In the genomic region with DNA sequence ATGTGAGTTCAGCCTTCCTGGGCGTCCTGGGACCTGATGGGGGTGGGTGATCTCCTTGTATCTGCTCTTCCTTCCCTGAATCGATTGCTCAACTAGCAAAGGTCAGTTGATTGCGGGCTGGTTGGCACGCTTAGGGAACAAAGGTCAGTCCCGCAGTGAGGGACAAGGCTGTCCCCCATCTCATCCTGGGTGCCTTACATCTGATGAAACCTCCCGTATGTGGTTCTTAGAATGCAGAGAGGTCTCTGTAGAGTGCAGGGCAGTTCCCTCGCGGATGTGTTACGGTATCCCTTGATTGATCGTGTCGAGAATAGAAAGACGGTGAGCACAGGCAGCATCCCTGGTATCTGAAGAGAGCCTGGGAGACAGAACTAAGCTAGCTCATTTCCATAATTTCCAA, we compare ENCODE assay signal across 10 cellular contexts. TPM values are rescaled to one million over a fixed set of nuclear protein-coding genes. Genes with fewer than 3 reads are reported as not detected.
DNase-seq lines count a peak whose midpoint lies in the region; ATAC-seq and TF ChIP-seq lines count a peak whose summit lies in the region.
"Had no signal": no experiment of that assay in that cellular context is flagged by ENCODE, and none has a peak within 500 bp of the region (broad histone marks: within the 10 kb centered on the region; RNA-seq: fewer than 3 reads in every experiment).

No MANE protein-coding gene starts in this region.

- ATAC-seq in effector memory CD8-positive, alpha-beta T cell (replicated peaks) = no peak

- no peak overlapping the region for H3K4me3 ChIP-seq in CD4-positive, alpha-beta memory T cell (ENCODE audit: low read length in 2 of 2)

- H3K4me1 Mint-ChIP-seq in CD4-positive, alpha-beta memory T cell = peaks cover 42 to 77% (median 56%) of the 10 kb centered on the region in 4 donors
- H3K4me1 Mint-ChIP-seq in effector memory CD8-positive, alpha-beta T cell (ENCODE audit: low read depth in 2 of 2) = peaks cover 42 to 43% of the 10 kb centered on the region in 2 donors
- peaks cover 60% of the 10 kb centered on the region for H3K4me1 Mint-ChIP-seq in progenitor cell of endocrine pancreas (ENCODE audit: low read depth)

- peaks cover 12 to 49% of the 10 kb centered on the region in 2 donors for H3K36me3 Mint-ChIP-seq in CD4-positive, alpha-beta memory T cell
- H3K36me3 Mint-ChIP-seq in effector memory CD8-positive, alpha-beta T cell (ENCODE audit: insufficient read depth) = peaks cover 69% of the 10 kb centered on the region
- peaks cover 9% of the 10 kb centered on the region for H3K36me3 Mint-ChIP-seq in progenitor cell of endocrine pancreas (ENCODE audit: insufficient read depth)

- DNase-seq in CD4-positive, alpha-beta memory T cell = no peak
- DNase-seq in HuH-7.5 (ENCODE audit: low spot score) (peak; percentile 65), progenitor cell of endocrine pancreas (ENCODE audit: low spot score, unreplicated experiment) (no peak), NOMO-1 treated with dmso at 0.1 percent for 144 hours (lab: John Stamatoyannopoulos, UW; ENCODE audit: unreplicated experiment) (no peak), anterior cingulate cortex (lab: John Stamatoyannopoulos, UW) (no peak), NCI-H2227 treated with DMSO at 0.1 percent for 48 hours (lab: John Stamatoyannopoulos, UW) (no peak)
- no peak for DNase-seq in effector memory CD8-positive, alpha-beta T cell
- DNase-seq: GDM1; NCI-H524 treated with DMSO at 0.1 percent for 48 hours; stimulated activated CD4-positive, alpha-beta T cell treated with anti-CD3 and anti-CD28 coated beads, Interleukin-2, amount 100 ng/mL, for 48 hours had no signal

- intact Hi-C loops in CD4-positive, alpha-beta memory T cell (cut with micrococcal nuclease) = no loop called here

- H3K27ac Mint-ChIP-seq in CD4-positive, alpha-beta memory T cell = peak overlapping the region; percentile 70 to 94 (median 88)
- peak overlapping the region; percentile 86 to 91 for H3K27ac Mint-ChIP-seq in effector memory CD8-positive, alpha-beta T cell
- peak overlapping the region; percentile 76 for H3K27ac Mint-ChIP-seq in progenitor cell of endocrine pancreas

- POLR2A ChIA-PET in CD4-positive, alpha-beta memory T cell (lab: Charles Lee; ENCODE audit: partially characterized antibody) = interaction anchor here (1.5 to 6.6 kb wide), 2 partner anchors 14 to 69 kb away, joined by 3 to 75 read pairs; no protein-coding TSS in a partner anchor

- TF ChIP-seq CTCF in progenitor cell of endocrine pancreas (IDR thresholded peaks at IDR 0.05; ENCODE audit: unreplicated experiment) = no peak

- no peaks in the 10 kb centered on the region for H3K27me3 ChIP-seq in CD4-positive, alpha-beta memory T cell (ENCODE audit: insufficient read depth, low read length)

- H3K9me3 ChIP-seq in CD4-positive, alpha-beta memory T cell (ENCODE audit: control insufficient read depth in 1 of 2, low read length in 2 of 2) = no peaks in the 10 kb centered on the region

- no peak overlapping the region for H3K4me3 Mint-ChIP-seq in CD4-positive, alpha-beta memory T cell
- H3K4me3 Mint-ChIP-seq in effector memory CD8-positive, alpha-beta T cell = no peak overlapping the region
- no peak overlapping the region for H3K4me3 Mint-ChIP-seq in progenitor cell of endocrine pancreas (ENCODE audit: low read depth)

- peaks cover 0 to 3% (median 0%) of the 10 kb centered on the region in 8 donors for H3K9me3 Mint-ChIP-seq in CD4-positive, alpha-beta memory T cell
- no peaks in the 10 kb centered on the region for H3K9me3 Mint-ChIP-seq in effector memory CD8-positive, alpha-beta T cell
- H3K9me3 Mint-ChIP-seq in progenitor cell of endocrine pancreas (ENCODE audit: low read depth) = no peaks in the 10 kb centered on the region

- H3K27ac ChIP-seq in CD4-positive, alpha-beta memory T cell (ENCODE audit: low read depth, low read length) = no peak overlapping the region

- H3K4me1 ChIP-seq in CD4-positive, alpha-beta memory T cell (ENCODE audit: insufficient read depth, low read length) = peaks cover 32% of the 10 kb centered on the region

- CTCF ChIA-PET in CD4-positive, alpha-beta memory T cell (lab: Charles Lee; ENCODE audit: partially characterized antibody) = interaction anchor here (1.2 to 12.4 kb wide), 5 partner anchors 10 to 230 kb away, joined by 4 to 434 read pairs (median 97); no protein-coding TSS in a partner anchor

- H3K27me3 Mint-ChIP-seq in CD4-positive, alpha-beta memory T cell = no peaks in the 10 kb centered on the region
- H3K27me3 Mint-ChIP-seq in effector memory CD8-positive, alpha-beta T cell = no peaks in the 10 kb centered on the region
- no peaks in the 10 kb centered on the region for H3K27me3 Mint-ChIP-seq in progenitor cell of endocrine pancreas

- H3K36me3 ChIP-seq in CD4-positive, alpha-beta memory T cell (ENCODE audit: insufficient read depth, low read length) = peaks cover under 1% of the 10 kb centered on the region

RNA-seq across cellular contexts. Expression of a gene that starts 56.4 kb away (rescaled TPM):
- 1 to 10 TPM in 1 of 2 experiments, under 1 TPM in 1; 0.61 to 1.1 TPM for total RNA-seq in CD4-positive, alpha-beta memory T cell
- polyA plus RNA-seq in CD4-positive, alpha-beta memory T cell = under 1 TPM; 0.17 to 0.33 TPM
- total RNA-seq in progenitor cell of endocrine pancreas = 0.78 and 0.81 TPM in 2 replicates
